ENCODE assay signal across 15 cellular contexts in the genomic region with DNA sequence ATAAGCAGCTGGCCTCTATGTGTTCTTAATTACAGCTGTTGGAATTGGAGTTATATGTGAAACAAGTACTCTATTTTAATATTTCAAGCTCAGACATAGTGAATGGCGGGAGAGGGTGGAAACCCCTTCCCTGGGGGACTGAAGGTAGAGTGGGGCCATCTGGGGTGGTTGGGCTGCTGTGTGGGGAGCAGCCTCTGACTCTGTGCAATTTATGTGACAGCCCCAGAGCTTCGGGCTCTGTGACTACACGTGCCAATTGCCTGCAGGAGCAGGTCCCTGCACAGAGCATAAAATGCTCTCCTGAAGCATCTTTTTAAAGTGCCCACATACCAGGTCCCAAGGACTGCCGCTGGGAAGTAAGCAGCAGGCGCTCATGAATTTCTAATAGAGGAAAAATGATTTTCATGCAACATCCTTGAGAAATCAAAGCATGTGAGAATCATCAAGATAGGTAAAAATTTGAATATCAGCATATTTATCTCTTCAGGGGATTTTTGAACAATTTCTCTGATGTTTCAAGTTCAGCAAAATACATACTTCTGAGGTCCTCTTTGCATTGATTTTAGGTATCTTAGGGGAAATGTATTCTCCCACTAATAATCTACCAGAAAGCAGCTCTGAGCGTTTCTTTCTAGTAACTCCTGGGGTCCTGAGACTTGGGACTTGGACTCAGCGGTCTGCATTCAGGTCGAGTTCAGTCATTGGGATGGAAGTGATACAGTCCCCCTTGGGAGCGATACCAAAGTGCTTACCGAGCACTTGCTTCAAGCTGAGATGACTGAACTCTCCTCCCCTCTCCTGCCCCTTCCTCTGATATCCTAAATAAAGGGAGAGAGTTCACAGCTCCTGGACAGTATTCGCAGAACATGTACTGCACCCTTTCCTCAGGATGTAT. TPM values are rescaled to one million over a fixed set of nuclear protein-coding genes. Genes with fewer than 3 reads are reported as not detected.
DNase-seq lines count a peak whose midpoint lies in the region; TF ChIP-seq lines count a peak whose summit lies in the region.
"Had no signal": no experiment of that assay in that cellular context is flagged by ENCODE, and none has a peak within 500 bp of the region (broad histone marks: within the 10 kb centered on the region; RNA-seq: fewer than 3 reads in every experiment).

No MANE protein-coding gene starts in this region.

- H3K4me3 Mint-ChIP-seq in glutamatergic neuron (ENCODE audit: unreplicated experiment) (peak overlapping the region; percentile 50), type B pancreatic cell (no peak overlapping the region)
- H3K4me3 Mint-ChIP-seq: activated naive CD4-positive, alpha-beta T cell treated with anti-CD3 and anti-CD28 coated beads, Interleukin-2, amount 10 ng/mL, durations not matched to agents 7 days and 5 days; central memory CD8-positive, alpha-beta T cell had no signal

- H3K36me3 Mint-ChIP-seq in glutamatergic neuron (ENCODE audit: unreplicated experiment): no peaks in the 10 kb centered on the region
- H3K36me3 Mint-ChIP-seq in type B pancreatic cell: no peaks in the 10 kb centered on the region
- H3K36me3 Mint-ChIP-seq: activated naive CD4-positive, alpha-beta T cell treated with anti-CD3 and anti-CD28 coated beads, Interleukin-2, amount 10 ng/mL, durations not matched to agents 7 days and 5 days had no signal

- H3K27me3 ChIP-seq in adipocyte (replicated peaks; ENCODE audit: control insufficient read depth, insufficient read depth, low read length) (no peaks in the 10 kb centered on the region), skeletal muscle satellite cell (ENCODE audit: control insufficient read depth, insufficient read depth, low read length) (no peaks in the 10 kb centered on the region)
- H3K27me3 ChIP-seq: BLaER1 treated with 17β-estradiol and CSF1 and Interleukin-3, amounts not matched to agents 10 nM and 100 nM; pancreas had no signal

- no peak for TF ChIP-seq CTCF in glutamatergic neuron (IDR thresholded peaks at IDR 0.05; ENCODE audit: partially characterized antibody, unreplicated experiment)
- TF ChIP-seq CTCF in type B pancreatic cell (conservative IDR thresholded peaks at IDR 0.05): no peak

- H3K36me3 ChIP-seq in adipocyte (ENCODE audit: control insufficient read depth, insufficient read depth, low read length, severe bottlenecking): no peaks in the 10 kb centered on the region
- H3K36me3 ChIP-seq in skeletal muscle satellite cell (ENCODE audit: insufficient read depth, low read length): no peaks in the 10 kb centered on the region
- H3K36me3 ChIP-seq: BLaER1 treated with 17β-estradiol and CSF1 and Interleukin-3, amounts not matched to agents 10 nM and 100 nM; pancreas had no signal

- H3K4me1 ChIP-seq in adipocyte (ENCODE audit: control insufficient read depth, insufficient read depth, low read length) (peaks cover 41% of the 10 kb centered on the region), skeletal muscle satellite cell (ENCODE audit: control insufficient read depth, insufficient read depth, low read length) (peaks cover 44% of the 10 kb centered on the region)
- H3K4me1 ChIP-seq: BLaER1 treated with 17β-estradiol and CSF1 and Interleukin-3, amounts not matched to agents 10 nM and 100 nM; pancreas had no signal

- peak overlapping the region; percentile 75 for H3K4me2 ChIP-seq in skeletal muscle satellite cell (ENCODE audit: low read length)
- H3K4me2 ChIP-seq: BLaER1 treated with 17β-estradiol and CSF1 and Interleukin-3, amounts not matched to agents 10 nM and 100 nM had no signal

- no peaks in the 10 kb centered on the region for H3K9me3 Mint-ChIP-seq in glutamatergic neuron (ENCODE audit: unreplicated experiment)
- no peaks in the 10 kb centered on the region for H3K9me3 Mint-ChIP-seq in type B pancreatic cell
- H3K9me3 Mint-ChIP-seq: activated naive CD4-positive, alpha-beta T cell treated with anti-CD3 and anti-CD28 coated beads, Interleukin-2, amount 10 ng/mL, durations not matched to agents 7 days and 5 days; central memory CD8-positive, alpha-beta T cell had no signal

- POLR2A ChIA-PET in HEK293T (lab: Yijun Ruan, JAX): no interaction called here

- H3K9ac ChIP-seq in adipocyte (ENCODE audit: low read length) (peak overlapping the region; percentile 88), skeletal muscle satellite cell (ENCODE audit: low read depth, low read length) (peak overlapping the region; percentile 78)
- H3K9ac ChIP-seq: BLaER1 treated with 17β-estradiol and CSF1 and Interleukin-3, amounts not matched to agents 10 nM and 100 nM had no signal

- H3K4me1 Mint-ChIP-seq in glutamatergic neuron (ENCODE audit: low read depth, unreplicated experiment) (peaks cover 18% of the 10 kb centered on the region), type B pancreatic cell (ENCODE audit: unreplicated experiment) (peaks cover 13% of the 10 kb centered on the region)
- H3K4me1 Mint-ChIP-seq: activated naive CD4-positive, alpha-beta T cell treated with anti-CD3 and anti-CD28 coated beads, Interleukin-2, amount 10 ng/mL, durations not matched to agents 7 days and 5 days; central memory CD8-positive, alpha-beta T cell had no signal

- no peaks in the 10 kb centered on the region for H3K27me3 Mint-ChIP-seq in glutamatergic neuron (ENCODE audit: unreplicated experiment)
- no peaks in the 10 kb centered on the region for H3K27me3 Mint-ChIP-seq in type B pancreatic cell
- H3K27me3 Mint-ChIP-seq: central memory CD8-positive, alpha-beta T cell had no signal

- H3K9me3 ChIP-seq in adipocyte (ENCODE audit: control insufficient read depth, low read length): no peaks in the 10 kb centered on the region
- no peaks in the 10 kb centered on the region for H3K9me3 ChIP-seq in skeletal muscle satellite cell (replicated peaks; ENCODE audit: low read length)
- H3K9me3 ChIP-seq: pancreas had no signal

- peak overlapping the region; percentile 72 for H3K4me3 ChIP-seq in adipocyte (ENCODE audit: low read length)
- H3K4me3 ChIP-seq in skeletal muscle satellite cell (ENCODE audit: low read length): peak overlapping the region; percentile 52
- H3K4me3 ChIP-seq: BLaER1 treated with 17β-estradiol and CSF1 and Interleukin-3, amounts not matched to agents 10 nM and 100 nM; pancreas had no signal

- CTCF ChIA-PET in HEK293T (lab: Yijun Ruan, JAX): no interaction called here

- no peak for DNase-seq in HEK293T (ENCODE audit: extremely low spot score)
- DNase-seq in adipocyte (ENCODE audit: low read depth): no peak
- DNase-seq in glutamatergic neuron: peak; percentile 30
- DNase-seq in type B pancreatic cell (ENCODE audit: extremely low spot score, unreplicated experiment): no peak
- no peak for DNase-seq in NCI-H2029 (lab: John Stamatoyannopoulos, UW)
- DNase-seq in NCI-H82 (lab: John Stamatoyannopoulos, UW): no peak
- DNase-seq in activated CD4-positive, CD25-positive, alpha-beta regulatory T cell (lab: John Stamatoyannopoulos, UW): no peak
- DNase-seq: activated naive CD4-positive, alpha-beta T cell treated with anti-CD3 and anti-CD28 coated beads, Interleukin-2, amount 10 ng/mL, durations not matched to agents 7 days and 5 days; NCI-H1436 treated with DMSO at 0.1 percent for 48 hours; pancreas; SIG-M5; stimulated activated CD4-positive, alpha-beta T cell treated with anti-CD3 and anti-CD28 coated beads, Interleukin-2, amount 100 ng/mL, for 24 hours had no signal

- H3K27ac Mint-ChIP-seq in glutamatergic neuron (ENCODE audit: unreplicated experiment) (peak overlapping the region; percentile 59), type B pancreatic cell (no peak overlapping the region)
- H3K27ac Mint-ChIP-seq: activated naive CD4-positive, alpha-beta T cell treated with anti-CD3 and anti-CD28 coated beads, Interleukin-2, amount 10 ng/mL, durations not matched to agents 7 days and 5 days had no signal

TF ChIP-seq in HEK293T, 16 proteins besides CTCF, POLR2A, EP300 and RAD21:
- TF ChIP-seq HDGF (IDR thresholded peaks at IDR 0.05; ENCODE audit: borderline replicate concordance) (no peak), L3MBTL2 (conservative IDR thresholded peaks at IDR 0.05) (0 out of 2 replicates have a peak, but pooled peaks have one; percentile 19), FOXM1 (IDR thresholded peaks at IDR 0.05; ENCODE audit: borderline replicate concordance) (no peak)

RNA-seq across cellular contexts. Expression of a gene that starts 40.0 kb away (rescaled TPM):
- total RNA-seq in glutamatergic neuron (ENCODE audit: unreplicated experiment) (1.8 TPM), type B pancreatic cell (ENCODE audit: low replicate concordance) (0.46 and 0.55 TPM in 2 replicates)
- 0.44 and 0.76 TPM in 2 replicates for total RNA-seq in skeletal muscle satellite cell (2012; rRNA removed)
